23 cellular contexts compared by ENCODE assay signal in the genomic region with DNA sequence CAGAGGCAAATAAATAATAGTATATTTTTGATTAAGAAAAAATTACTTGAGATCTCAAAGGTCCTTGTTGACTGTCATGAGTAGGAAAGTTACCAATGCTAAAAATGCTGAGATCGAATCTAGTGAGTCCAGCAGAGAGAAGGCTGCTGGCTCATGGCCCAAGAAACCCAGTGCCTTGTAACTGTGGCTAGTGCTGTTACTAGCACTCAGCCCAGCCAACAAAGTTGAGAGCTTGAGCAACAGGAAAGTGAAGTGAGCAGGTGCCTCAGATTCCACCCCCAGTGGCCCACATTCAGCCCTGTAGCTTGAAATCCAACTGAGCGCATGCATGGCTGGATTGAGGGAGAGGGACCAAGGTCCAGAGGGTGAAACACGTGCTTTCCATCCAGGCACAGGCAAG.
"Had no signal": no experiment of that assay in that cellular context is flagged by ENCODE, and none has a peak within 500 bp of the region (broad histone marks: within the 10 kb centered on the region; RNA-seq: fewer than 3 reads in every experiment).

No MANE protein-coding gene starts in this region.

- H3K27ac ChIP-seq: adrenal gland, ascending aorta, brain microvascular endothelial cell, foreskin keratinocyte, parathyroid adenoma, right lobe of liver, tibial nerve had no signal

- H3K27me3 ChIP-seq: adrenal gland, ascending aorta, brain microvascular endothelial cell, foreskin keratinocyte, right lobe of liver, tibial nerve had no signal

- DNase-seq: activated B cell treated with CpG ODN at 0.5 μM for 24 hours; activated CD4-positive, alpha-beta T cell treated with anti-CD3 and anti-CD28 coated beads for 36 hours; activated CD4-positive, alpha-beta T cell treated with anti-CD3 and anti-CD28 coated beads, Interleukin-2, amount 50 U/mL, for 48 hours; activated CD8-positive, alpha-beta memory T cell treated with anti-CD3 and anti-CD28 coated beads, Interleukin-2, amount 50 U/mL, for 48 hours; activated naive CD4-positive, alpha-beta T cell; activated T-cell treated with anti-CD3 and anti-CD28 coated beads, Interleukin-2, amount 50 U/mL, for 4 hours; brain microvascular endothelial cell; caudate nucleus; effector memory CD4-positive, alpha-beta T cell; foreskin keratinocyte; left ventricle myocardium superior; right lobe of liver; small intestine; stimulated activated CD4-positive, alpha-beta T cell treated with anti-CD3 and anti-CD28 coated beads, Interleukin-2, amount 100 ng/mL, for 24 hours; stimulated activated naive CD8-positive, alpha-beta T cell treated with anti-CD3 and anti-CD28 coated beads, Interleukin-15, amount 100 ng/mL, for 72 hours had no signal

- H3K4me1 ChIP-seq: adrenal gland, ascending aorta, foreskin keratinocyte, parathyroid adenoma, right lobe of liver, tibial nerve had no signal

- FAIRE-seq: colon, small intestine, TTC549 had no signal

- ATAC-seq: activated CD4-positive, alpha-beta T cell treated with anti-CD3 and anti-CD28 coated beads for 36 hours; activated T-cell treated with anti-CD3 and anti-CD28 coated beads, Interleukin-2, amount 50 U/mL, for 4 hours; foreskin keratinocyte; left ventricle myocardium superior; natural killer cell treated with Interleukin-12 subunit alpha and Interleukin-12 subunit beta and Interleukin-15 and Interleukin-18, amount 100 ng/mL, for 72 hours; stimulated activated effector memory CD8-positive, alpha-beta T cell treated with anti-CD3 and anti-CD28 coated beads, Interleukin-12 subunit alpha, Interleukin-12 subunit beta, amount 100 ng/mL, for 72 hours; stimulated activated naive CD8-positive, alpha-beta T cell treated with anti-CD3 and anti-CD28 coated beads, Interleukin-15, amount 100 ng/mL, for 72 hours had no signal

- H3K4me3 ChIP-seq: adrenal gland, ascending aorta, right lobe of liver, tibial nerve had no signal

- H3K9me3 ChIP-seq: adrenal gland, ascending aorta, right lobe of liver had no signal

- H3K36me3 ChIP-seq: adrenal gland, ascending aorta, brain microvascular endothelial cell, right lobe of liver, tibial nerve had no signal
